24 cellular contexts compared by ENCODE assay signal in the genomic region with DNA sequence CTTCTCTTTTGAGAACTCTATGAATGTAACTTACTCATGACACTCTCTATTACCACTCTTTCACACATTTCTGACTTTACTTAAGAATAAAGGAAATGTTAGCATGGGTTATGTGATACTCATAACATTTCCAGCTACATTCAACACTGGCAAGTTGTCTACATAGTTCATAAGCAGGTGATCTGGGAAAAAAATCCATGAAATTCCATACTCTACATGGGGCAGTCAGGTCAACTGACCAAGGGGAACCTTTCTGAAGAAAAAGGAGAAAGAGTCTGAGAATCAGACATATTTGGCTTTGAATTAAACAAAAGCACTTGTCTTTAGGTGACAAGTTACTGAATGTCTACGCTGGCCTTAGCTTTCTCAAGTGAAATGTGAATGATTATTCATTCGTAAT.
"Had no signal": no experiment of that assay in that cellular context is flagged by ENCODE, and none has a peak within 500 bp of the region (broad histone marks: within the 10 kb centered on the region; RNA-seq: fewer than 3 reads in every experiment).

No MANE protein-coding gene starts in this region.

- H3K9me3 Mint-ChIP-seq: dendritic cell treated with granulocyte-macrophage colony-stimulating factor and Interleukin-4, amounts not matched to agents 40 ng/mL and 50 ng/mL, for 4 days; endodermal cell had no signal

- H3K27me3 ChIP-seq: colonic mucosa, dorsolateral prefrontal cortex, esophagus muscularis mucosa, esophagus squamous epithelium, foreskin keratinocyte, gastrocnemius medialis, gastroesophageal sphincter, heart left ventricle, heart right ventricle had no signal

- H3K4me3 ChIP-seq: colonic mucosa, coronary artery, dorsolateral prefrontal cortex, esophagus muscularis mucosa, esophagus squamous epithelium, gastrocnemius medialis, gastroesophageal sphincter, heart left ventricle, heart right ventricle had no signal

- H3K27ac Mint-ChIP-seq: dendritic cell treated with granulocyte-macrophage colony-stimulating factor and Interleukin-4, amounts not matched to agents 40 ng/mL and 50 ng/mL, for 4 days; effector memory CD8-positive, alpha-beta T cell; endodermal cell had no signal

- H3K27me3 Mint-ChIP-seq: dendritic cell treated with granulocyte-macrophage colony-stimulating factor and Interleukin-4, amounts not matched to agents 40 ng/mL and 50 ng/mL, for 4 days; effector memory CD8-positive, alpha-beta T cell had no signal

- ATAC-seq: effector memory CD8-positive, alpha-beta T cell; esophagus mucosa; gastrocnemius medialis; gastroesophageal sphincter; heart left ventricle; heart right ventricle had no signal

- H3K9me3 ChIP-seq: colonic mucosa, esophagus muscularis mucosa, esophagus squamous epithelium, gastrocnemius medialis, gastroesophageal sphincter, heart left ventricle, heart right ventricle had no signal

- H3K4me3 Mint-ChIP-seq: dendritic cell treated with granulocyte-macrophage colony-stimulating factor and Interleukin-4, amounts not matched to agents 40 ng/mL and 50 ng/mL, for 4 days; effector memory CD8-positive, alpha-beta T cell; endodermal cell had no signal

- DNase-seq: colonic mucosa; cortex of kidney; dorsolateral prefrontal cortex; effector CD4-positive, alpha-beta T cell; effector CD8-positive, alpha-beta T cell; effector memory CD4-positive, alpha-beta T cell; effector memory CD8-positive, alpha-beta T cell; endodermal cell; erythroblast; esophagus squamous epithelium; foreskin fibroblast; foreskin melanocyte; gastrocnemius medialis; glutamatergic neuron; head of caudate nucleus; heart left ventricle; heart right ventricle had no signal

- H3K27ac ChIP-seq: colonic mucosa, coronary artery, dorsolateral prefrontal cortex, epithelial cell of prostate, esophagus muscularis mucosa, esophagus squamous epithelium, foreskin keratinocyte, gastrocnemius medialis, gastroesophageal sphincter, heart left ventricle, heart right ventricle had no signal

- H3K36me3 ChIP-seq: colonic mucosa, esophagus muscularis mucosa, esophagus squamous epithelium, gastrocnemius medialis, gastroesophageal sphincter, heart left ventricle, heart right ventricle had no signal

- H3K4me1 Mint-ChIP-seq: endodermal cell had no signal

- H3K4me1 ChIP-seq: colonic mucosa, esophagus muscularis mucosa, esophagus squamous epithelium, gastrocnemius medialis, gastroesophageal sphincter, heart left ventricle, heart right ventricle had no signal
